ENCODE assay signal across 2 cellular contexts in the genomic region with DNA sequence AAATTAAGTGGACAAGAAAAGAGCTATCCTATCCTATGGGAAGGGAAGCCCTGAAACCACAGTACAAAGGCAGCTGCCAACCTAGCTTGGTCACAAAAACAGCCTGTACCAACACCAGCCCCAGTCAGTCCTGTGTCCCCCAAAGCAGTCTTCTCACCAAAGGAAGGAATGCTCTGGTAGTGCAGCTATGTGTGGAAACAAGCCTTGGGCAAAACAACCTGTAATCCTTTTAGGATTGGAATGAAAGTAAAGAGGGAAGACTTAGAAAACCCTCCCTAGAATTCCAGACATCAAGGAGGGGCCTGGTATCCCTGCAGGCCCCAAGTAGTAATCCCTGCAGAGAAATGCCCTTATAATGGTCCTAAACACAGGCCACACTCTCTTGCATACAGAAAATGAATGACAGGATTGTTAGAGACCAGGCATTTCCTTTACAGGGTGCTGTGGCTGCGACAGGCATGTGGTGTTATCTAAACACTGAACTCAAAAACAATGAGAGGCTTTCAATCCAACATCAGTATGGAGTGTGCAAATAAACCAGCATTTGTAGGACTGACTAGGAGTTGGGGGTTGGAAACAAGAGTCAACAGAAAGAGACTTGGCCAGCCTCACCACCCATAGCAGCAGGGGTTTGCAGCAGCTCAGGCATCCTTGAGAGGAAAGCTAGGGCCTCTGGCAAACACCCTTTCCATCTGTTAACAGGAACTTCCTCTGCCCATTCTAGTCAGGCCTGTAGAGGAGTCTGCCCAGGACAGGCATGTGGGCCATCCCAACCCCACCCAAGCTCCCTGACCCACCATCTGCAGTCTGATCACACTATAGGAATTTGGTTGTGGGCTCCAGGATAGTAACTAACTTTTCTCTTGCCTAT.
TF ChIP-seq lines count a peak whose summit lies in the region.

No MANE protein-coding gene starts in this region.

TF ChIP-seq in K562, 482 proteins besides CTCF, POLR2A, EP300 and RAD21:
- TF ChIP-seq POLR2AphosphoS5 (IDR thresholded peaks at IDR 0.05; ENCODE audit: control insufficient read depth, insufficient read depth, low read depth, low read length): no peak
- no peak for TF ChIP-seq OTX1 (CRISPR knock-in tag; IDR thresholded peaks at IDR 0.05)
- TF ChIP-seq CBX5 (IDR thresholded peaks at IDR 0.05; ENCODE audit: borderline replicate concordance, low read depth): no peak
- no peak for TF ChIP-seq ZNF3 (CRISPR knock-in tag; IDR thresholded peaks at IDR 0.05)
- TF ChIP-seq ELK1 (CRISPR knock-in tag; IDR thresholded peaks at IDR 0.05): no peak
- TF ChIP-seq FOXA3 (CRISPR knock-in tag; conservative IDR thresholded peaks at IDR 0.05 in 1 of 2, IDR thresholded peaks at IDR 0.05 in 1 of 2): no peak
- TF ChIP-seq E2F6 (IDR thresholded peaks at IDR 0.05; ENCODE audit: borderline replicate concordance in 1 of 2, extremely low read depth in 1 of 2, insufficient read depth in 1 of 2, insufficient read length in 1 of 2, low read depth in 1 of 2, low read length in 1 of 2, poor library complexity in 1 of 2, severe bottlenecking in 1 of 2): no peak
- TF ChIP-seq ZNF224 (CRISPR knock-in tag; IDR thresholded peaks at IDR 0.05): no peak
- TF ChIP-seq CREB5 (CRISPR knock-in tag; IDR thresholded peaks at IDR 0.05): no peak
- TF ChIP-seq ZNF239 (CRISPR knock-in tag; IDR thresholded peaks at IDR 0.05): no peak
- TF ChIP-seq PHB (CRISPR knock-in tag; IDR thresholded peaks at IDR 0.05): no peak
- no peak for TF ChIP-seq RBM34 (IDR thresholded peaks at IDR 0.05; ENCODE audit: borderline replicate concordance, insufficient read depth, low read length)
- TF ChIP-seq, protein P1, sequence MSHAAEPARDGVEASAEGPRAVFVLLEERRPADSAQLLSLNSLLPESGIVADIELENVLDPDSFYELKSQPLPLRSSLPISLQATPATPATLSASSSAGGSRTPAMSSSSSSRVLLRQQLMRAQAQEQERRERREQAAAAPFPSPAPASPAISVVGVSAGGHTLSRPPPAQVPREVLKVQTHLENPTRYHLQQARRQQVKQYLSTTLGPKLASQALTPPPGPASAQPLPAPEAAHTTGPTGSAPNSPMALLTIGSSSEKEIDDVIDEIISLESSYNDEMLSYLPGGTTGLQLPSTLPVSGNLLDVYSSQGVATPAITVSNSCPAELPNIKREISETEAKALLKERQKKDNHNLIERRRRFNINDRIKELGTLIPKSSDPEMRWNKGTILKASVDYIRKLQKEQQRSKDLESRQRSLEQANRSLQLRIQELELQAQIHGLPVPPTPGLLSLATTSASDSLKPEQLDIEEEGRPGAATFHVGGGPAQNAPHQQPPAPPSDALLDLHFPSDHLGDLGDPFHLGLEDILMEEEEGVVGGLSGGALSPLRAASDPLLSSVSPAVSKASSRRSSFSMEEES (CRISPR knock-in tag; IDR thresholded peaks at IDR 0.05): no peak
- no peak for TF ChIP-seq BACH1 (tag; IDR thresholded peaks at IDR 0.05)
- TF ChIP-seq, protein P2, sequence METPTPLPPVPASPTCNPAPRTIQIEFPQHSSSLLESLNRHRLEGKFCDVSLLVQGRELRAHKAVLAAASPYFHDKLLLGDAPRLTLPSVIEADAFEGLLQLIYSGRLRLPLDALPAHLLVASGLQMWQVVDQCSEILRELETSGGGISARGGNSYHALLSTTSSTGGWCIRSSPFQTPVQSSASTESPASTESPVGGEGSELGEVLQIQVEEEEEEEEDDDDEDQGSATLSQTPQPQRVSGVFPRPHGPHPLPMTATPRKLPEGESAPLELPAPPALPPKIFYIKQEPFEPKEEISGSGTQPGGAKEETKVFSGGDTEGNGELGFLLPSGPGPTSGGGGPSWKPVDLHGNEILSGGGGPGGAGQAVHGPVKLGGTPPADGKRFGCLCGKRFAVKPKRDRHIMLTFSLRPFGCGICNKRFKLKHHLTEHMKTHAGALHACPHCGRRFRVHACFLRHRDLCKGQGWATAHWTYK (CRISPR knock-in tag; IDR thresholded peaks at IDR 0.05): no peak
- TF ChIP-seq KDM4B (IDR thresholded peaks at IDR 0.05; ENCODE audit: borderline replicate concordance in 2 of 2, low read depth in 1 of 2): no peak

TF ChIP-seq in liver, 16 proteins besides CTCF, POLR2A, EP300 and RAD21:
- no peak for TF ChIP-seq GABPA (IDR thresholded peaks at IDR 0.05 in 1 of 2, conservative IDR thresholded peaks at IDR 0.05 in 1 of 2)
- TF ChIP-seq HNF4A (conservative IDR thresholded peaks at IDR 0.05): no peak
- peak; percentile 14 for TF ChIP-seq NR2F2 (IDR thresholded peaks at IDR 0.05)
